In the genomic region with DNA sequence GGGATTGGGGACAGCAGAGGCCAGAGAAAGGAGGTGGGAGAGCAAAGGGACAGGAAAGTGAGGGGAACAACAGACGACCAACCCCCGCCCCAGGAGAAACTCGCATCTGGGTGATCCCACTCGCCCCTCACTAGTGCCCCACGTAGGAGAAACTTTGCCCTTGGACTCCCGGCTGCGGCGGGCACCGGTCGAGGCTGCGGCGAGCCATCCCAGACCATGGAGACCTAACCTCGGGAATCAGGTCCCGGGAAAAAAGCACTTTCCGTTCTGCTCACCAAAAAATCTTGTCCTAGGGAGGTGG, we compare ENCODE assay signal across 10 cellular contexts. TPM values are rescaled to one million over a fixed set of nuclear protein-coding genes. Genes with fewer than 3 reads are reported as not detected.
DNase-seq lines count a peak whose midpoint lies in the region; ATAC-seq and TF ChIP-seq lines count a peak whose summit lies in the region.
"Had no signal": no experiment of that assay in that cellular context is flagged by ENCODE, and none has a peak within 500 bp of the region (broad histone marks: within the 10 kb centered on the region; RNA-seq: fewer than 3 reads in every experiment).

No MANE protein-coding gene starts in this region.

- no peak for DNase-seq in CD14-positive monocyte (ENCODE audit: low spot score)
- DNase-seq in Jurkat, Clone E6-1 (ENCODE audit: low read depth, low spot score) = no peak
- DNase-seq in coronary artery (ENCODE audit: low spot score) = no peak
- DNase-seq in natural killer cell treated with Interleukin-12 subunit alpha and Interleukin-12 subunit beta and Interleukin-15 and Interleukin-18, amount 100 ng/mL, for 72 hours (ENCODE audit: low spot score) = no peak
- no peak for DNase-seq in NCI-H82 treated with DMSO at 0.1 percent for 48 hours (lab: John Stamatoyannopoulos, UW; ENCODE audit: unreplicated experiment)
- no peak for DNase-seq in NOMO-1 treated with dmso at 0.1 percent for 144 hours (lab: John Stamatoyannopoulos, UW; ENCODE audit: unreplicated experiment)

- TF ChIP-seq CTCF in CD14-positive monocyte (IDR thresholded peaks at IDR 0.05) (no peak), coronary artery (IDR thresholded peaks at IDR 0.05) (no peak)

- peaks cover 27 to 41% (median 32%) of the 10 kb centered on the region in 3 donors for H3K27me3 Mint-ChIP-seq in CD14-positive monocyte (ENCODE audit: low read depth in 3 of 3)
- H3K27me3 Mint-ChIP-seq in natural killer cell treated with Interleukin-12 subunit alpha and Interleukin-12 subunit beta and Interleukin-15 and Interleukin-18, amount 100 ng/mL, for 72 hours = no peaks in the 10 kb centered on the region

- H3K4me1 Mint-ChIP-seq in CD14-positive monocyte = peaks cover 39% of the 10 kb centered on the region
- peaks cover 41 to 47% of the 10 kb centered on the region in 2 donors for H3K4me1 Mint-ChIP-seq in natural killer cell treated with Interleukin-12 subunit alpha and Interleukin-12 subunit beta and Interleukin-15 and Interleukin-18, amount 100 ng/mL, for 72 hours (ENCODE audit: low read depth in 2 of 2)

- peaks cover 4 to 5% of the 10 kb centered on the region in 2 donors for H3K36me3 Mint-ChIP-seq in CD14-positive monocyte
- H3K36me3 Mint-ChIP-seq in natural killer cell treated with Interleukin-12 subunit alpha and Interleukin-12 subunit beta and Interleukin-15 and Interleukin-18, amount 100 ng/mL, for 72 hours = peaks cover 10% of the 10 kb centered on the region

- H3K27ac ChIP-seq in coronary artery = no peak overlapping the region
- H3K27ac ChIP-seq: SJSA1 had no signal

- peak overlapping the region in 4 of 7 donors; percentile 18 to 61 (median 55) for H3K27ac Mint-ChIP-seq in CD14-positive monocyte
- H3K27ac Mint-ChIP-seq in natural killer cell treated with Interleukin-12 subunit alpha and Interleukin-12 subunit beta and Interleukin-15 and Interleukin-18, amount 100 ng/mL, for 72 hours = peak overlapping the region; percentile 88 to 96

- ATAC-seq in natural killer cell treated with Interleukin-12 subunit alpha and Interleukin-12 subunit beta and Interleukin-15 and Interleukin-18, amount 100 ng/mL, for 72 hours = no peak
- ATAC-seq in HG03432 (IDR thresholded peaks at IDR 0.05; ENCODE audit: unreplicated experiment) = no peak
- ATAC-seq in GM18861 (IDR thresholded peaks at IDR 0.05; ENCODE audit: unreplicated experiment) = no peak

- H3K9me3 Mint-ChIP-seq in CD14-positive monocyte = peaks cover 0 to 10% (median 4%) of the 10 kb centered on the region in 7 donors
- H3K9me3 Mint-ChIP-seq in natural killer cell treated with Interleukin-12 subunit alpha and Interleukin-12 subunit beta and Interleukin-15 and Interleukin-18, amount 100 ng/mL, for 72 hours = no peaks in the 10 kb centered on the region

- intact Hi-C loops in CD14-positive monocyte (cut with micrococcal nuclease) = loop anchor here in 1 of 2 donors (10.0 kb wide), 1 partner anchor 179 kb away; no protein-coding TSS in a partner anchor

- H3K4me3 Mint-ChIP-seq in CD14-positive monocyte = peak overlapping the region; percentile 95 to 98
- peak overlapping the region; percentile 99 for H3K4me3 Mint-ChIP-seq in natural killer cell treated with Interleukin-12 subunit alpha and Interleukin-12 subunit beta and Interleukin-15 and Interleukin-18, amount 100 ng/mL, for 72 hours

- H3K4me3 ChIP-seq in Jurkat, Clone E6-1 (ENCODE audit: low read length) = peak overlapping the region; percentile 70
- H3K4me3 ChIP-seq in coronary artery = peak overlapping the region; percentile 72
- H3K4me3 ChIP-seq: SJSA1 had no signal

RNA-seq across cellular contexts. Expression of a gene that starts 2.6 kb away (rescaled TPM):
- not detected for polyA plus RNA-seq in CD14-positive monocyte
- 16.7 TPM for polyA plus RNA-seq in Jurkat, Clone E6-1 (2012; ENCODE audit: insufficient read depth, insufficient read length)
- 10 to 100 TPM; 35.4 to 78.5 TPM for total RNA-seq in natural killer cell treated with Interleukin-12 subunit alpha and Interleukin-12 subunit beta and Interleukin-15 and Interleukin-18, amount 100 ng/mL, for 72 hours
- total RNA-seq: dermis microvascular lymphatic vessel endothelial cell, SJSA1 had no signal
